Comparison of ENCODE assay signal across 22 cellular contexts in the genomic region with DNA sequence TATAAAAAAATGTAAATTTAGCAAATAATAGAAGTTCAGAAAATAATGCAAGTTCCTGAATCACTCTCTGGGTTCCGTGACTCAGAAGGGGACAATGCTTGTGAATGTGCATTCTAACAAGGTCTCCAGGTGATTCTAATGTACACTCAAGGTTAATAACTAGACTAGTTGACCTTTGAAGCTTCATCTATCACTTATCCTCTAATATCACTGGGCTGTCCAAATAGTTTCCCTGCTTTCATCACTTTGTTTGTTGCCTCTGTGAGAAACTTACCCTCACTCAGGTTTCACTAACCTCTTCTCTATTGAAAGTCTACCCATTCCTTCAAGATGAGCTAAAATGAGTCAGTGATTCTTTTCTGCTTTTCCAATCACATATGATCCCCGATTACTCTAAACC.
"Had no signal": no experiment of that assay in that cellular context is flagged by ENCODE, and none has a peak within 500 bp of the region (broad histone marks: within the 10 kb centered on the region; RNA-seq: fewer than 3 reads in every experiment).

No MANE protein-coding gene starts in this region.

- DNase-seq: KBM-7, MV-4-11, NCI-H1048, NCI-H1105, NCI-H1417, NCI-H1436 treated with DMSO at 0.1 percent for 48 hours, NCI-H1694, NCI-H187 treated with DMSO at 0.1 percent for 48 hours, NCI-H2029 treated with DMSO at 0.1 percent for 48 hours, NCI-H2171, NCI-H226, NCI-H446, NCI-H510A, NCI-H524 treated with DMSO at 0.1 percent for 48 hours, NCI-H69, NCI-H774, SHP77, SK-N-SH, SW 1271 had no signal

- H3K9me3 ChIP-seq: SK-N-SH had no signal

- FAIRE-seq: HTR-8/SVneo had no signal

- H3K27ac ChIP-seq: HL-60, RWPE1 had no signal
